In genomic region chr22:29267858-29268510, GRCh38 we compare ENCODE assay signal across 1 cellular context.
TF ChIP-seq lines count a peak whose summit lies in the region.

Gene EWSR1, plus strand, starts transcription at chr22:29268268. Its CDS starts 69 bp downstream, at chr22:29268337.
Gene RHBDD3, minus strand, starts transcription at chr22:29267981. Its CDS starts 2,355 bp downstream, at chr22:29265626.

TF ChIP-seq in K562, 482 proteins besides CTCF, POLR2A, EP300 and RAD21 (continued from another document and continues in another):
- TF ChIP-seq CHAMP1 (IDR thresholded peaks at IDR 0.05) (peak; percentile 49), POLR2AphosphoS5 (IDR thresholded peaks at IDR 0.05; ENCODE audit: control insufficient read depth, insufficient read depth, low read depth, low read length) (peak; percentile 39; the same call in 1 of the 2 replicates), CHD4 (IDR thresholded peaks at IDR 0.05; ENCODE audit: insufficient read depth, insufficient replicate concordance, low read depth, low read length, poor library complexity, severe bottlenecking) (no peak), CCAR2 (IDR thresholded peaks at IDR 0.05; ENCODE audit: low read depth, low read length) (no peak), HDAC6 (IDR thresholded peaks at IDR 0.05; ENCODE audit: low read depth, low read length) (no peak), NFRKB (IDR thresholded peaks at IDR 0.05; ENCODE audit: low read depth) (peak; percentile 98), PTRF (tag; IDR thresholded peaks at IDR 0.05) (no peak), ZNF395 (CRISPR knock-in tag; IDR thresholded peaks at IDR 0.05) (peak; percentile 54), FOXM1 (IDR thresholded peaks at IDR 0.05; ENCODE audit: low read depth) (peak; percentile 85), FOXM1 (CRISPR knock-in tag; IDR thresholded peaks at IDR 0.05; ENCODE audit: low read depth) (no peak), ZNF778 (CRISPR knock-in tag; IDR thresholded peaks at IDR 0.05) (no peak), TRIM25 (IDR thresholded peaks at IDR 0.05; ENCODE audit: borderline replicate concordance) (no peak), KHSRP (IDR thresholded peaks at IDR 0.05) (no peak), SMARCA4 (IDR thresholded peaks at IDR 0.05) (0 out of 2 replicates have a peak, but pooled peaks have one; percentile 23), SAFB2 (IDR thresholded peaks at IDR 0.05; ENCODE audit: borderline replicate concordance, low read depth, low read length, severe bottlenecking) (no peak), RB1 (IDR thresholded peaks at IDR 0.05; ENCODE audit: low read depth) (peak; percentile 53; the same call in 1 of the 2 replicates), KLF16 (IDR thresholded peaks at IDR 0.05) (no peak), ATF3 (IDR thresholded peaks at IDR 0.05) (peak; percentile 62), ATF3 (CRISPR knock-in tag; conservative IDR thresholded peaks at IDR 0.05) (peak; percentile 74; the same call in 1 of the 2 replicates), PRPF4 (IDR thresholded peaks at IDR 0.05; ENCODE audit: insufficient read depth, low read depth, low read length, poor library complexity, severe bottlenecking) (peak; percentile 77), RBM39 (optimal IDR thresholded peaks at IDR 0.05; ENCODE audit: low read depth, low read length) (no peak), ETV1 (tag; conservative IDR thresholded peaks at IDR 0.05; ENCODE audit: low read depth) (no peak), ELF2 (CRISPR knock-in tag; IDR thresholded peaks at IDR 0.05) (no peak), MCM2 (IDR thresholded peaks at IDR 0.05; ENCODE audit: low read depth) (no peak), SMARCC2 (IDR thresholded peaks at IDR 0.05; ENCODE audit: low read depth) (no peak), NR2C2 (CRISPR knock-in tag; IDR thresholded peaks at IDR 0.05) (peak; percentile 83), NR2C2 (tag; IDR thresholded peaks at IDR 0.05) (peak; percentile 96), BCLAF1 (IDR thresholded peaks at IDR 0.05; ENCODE audit: borderline replicate concordance in 1 of 2, control insufficient read depth in 1 of 2, low read depth in 2 of 2, low read length in 1 of 2) (peak; percentile 66 to 96; a peak in 2 of 4 replicates), EP400 (IDR thresholded peaks at IDR 0.05) (peak; percentile 93), MYBL2 (IDR thresholded peaks at IDR 0.05; ENCODE audit: low read depth) (no peak), MYBL2 (CRISPR knock-in tag; IDR thresholded peaks at IDR 0.05; ENCODE audit: borderline replicate concordance) (no peak), ZBTB33 (CRISPR knock-in tag; IDR thresholded peaks at IDR 0.05) (no peak), ZNF655 (CRISPR knock-in tag; IDR thresholded peaks at IDR 0.05) (no peak), CREB3L1 (IDR thresholded peaks at IDR 0.05; ENCODE audit: borderline replicate concordance, low read depth) (no peak; the same call in 1 of the 2 replicates), RBBP5 (IDR thresholded peaks at IDR 0.05; ENCODE audit: borderline replicate concordance, insufficient read depth, low read length, poor library complexity, severe bottlenecking) (peak; percentile 63), GTF2A2 (tag; IDR thresholded peaks at IDR 0.05) (no peak), KDM4B (IDR thresholded peaks at IDR 0.05; ENCODE audit: borderline replicate concordance in 2 of 2, low read depth in 1 of 2) (0 out of 4 replicates have a peak, but pooled peaks of 1 of the 2 experiments have one; percentile 53), IFI16 (CRISPR knock-in tag; IDR thresholded peaks at IDR 0.05) (no peak), ZBTB11 (CRISPR knock-in tag; IDR thresholded peaks at IDR 0.05) (0 out of 6 replicates have a peak, but pooled peaks of 1 of the 3 experiments have one; percentile 26), PHB (CRISPR knock-in tag; IDR thresholded peaks at IDR 0.05) (no peak), ZNF398 (CRISPR knock-in tag; IDR thresholded peaks at IDR 0.05) (no peak)
